18 cellular contexts compared by ENCODE assay signal in the genomic region with DNA sequence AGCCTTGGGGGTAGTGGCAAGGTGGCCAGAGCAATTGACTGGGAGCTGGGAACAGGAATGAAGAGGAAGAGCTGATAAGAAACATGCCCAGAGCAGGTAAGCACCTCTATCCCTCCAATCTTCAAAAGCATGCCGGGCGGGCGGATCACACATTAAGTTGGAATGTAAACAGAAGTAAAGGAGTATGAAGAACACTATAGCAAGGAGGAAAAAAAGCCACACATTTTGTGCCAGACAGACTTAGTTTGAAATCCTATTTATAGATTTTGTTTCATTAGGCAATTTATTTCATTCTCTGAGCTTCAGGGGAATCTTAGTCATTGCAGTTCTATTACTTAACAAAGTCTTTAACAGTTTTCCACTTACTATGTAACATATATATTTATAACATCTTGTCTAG.
DNase-seq lines count a peak whose midpoint lies in the region; ATAC-seq and TF ChIP-seq lines count a peak whose summit lies in the region.
"Had no signal": no experiment of that assay in that cellular context is flagged by ENCODE, and none has a peak within 500 bp of the region (broad histone marks: within the 10 kb centered on the region; RNA-seq: fewer than 3 reads in every experiment).

No MANE protein-coding gene starts in this region.

- no peaks in the 10 kb centered on the region for H3K27me3 ChIP-seq in right lobe of liver

- peak overlapping the region; percentile 13 for H3K27ac ChIP-seq in epithelial cell of prostate
- no peak overlapping the region for H3K27ac ChIP-seq in right lobe of liver

- 65% methylated on average over 3 of the region's 3 CpGs for WGBS in right lobe of liver (ENCODE audit: insufficient coverage, low coverage, low lambda C conversion rate, missing lambda C conversion rate)

- TF ChIP-seq POLR2A in right lobe of liver (IDR thresholded peaks at IDR 0.05) = no peak

- H3K36me3 ChIP-seq in mucosa of descending colon (ENCODE audit: low read depth) = no peaks in the 10 kb centered on the region
- no peaks in the 10 kb centered on the region for H3K36me3 ChIP-seq in right lobe of liver

- DNase-seq in AG10803 (ENCODE audit: low read depth) (peak; percentile 37), NCI-H226 (peak; percentile 76), epithelial cell of prostate (ENCODE audit: low read depth, low spot score) (no peak), mucosa of descending colon (peak; percentile 84 to 92 (median 86)), NCI-H1417 treated with DMSO at 0.1 percent for 48 hours (lab: John Stamatoyannopoulos, UW) (no peak), right lobe of liver (no peak), left cardiac atrium (no peak), glomerular visceral epithelial cell (ENCODE audit: extremely low spot score) (no peak)
- DNase-seq: 8988T; activated B cell treated with CpG ODN at 0.5 μM for 24 hours; activated CD8-positive, alpha-beta memory T cell treated with anti-CD3 and anti-CD28 coated beads for 24 hours; aorta; CD4-positive, alpha-beta memory T cell; dermis blood vessel endothelial cell; NCI-H187 treated with DMSO at 0.1 percent for 48 hours; NCI-H526; occipital lobe; stimulated activated naive CD4-positive, alpha-beta T cell had no signal

- H3K4me1 ChIP-seq in mucosa of descending colon (ENCODE audit: low read depth) (peaks cover 14% of the 10 kb centered on the region), right lobe of liver (no peaks in the 10 kb centered on the region)

- intact Hi-C loops in mucosa of descending colon (cut with DNase I, micrococcal nuclease) (no loop called here), right lobe of liver (cut with DNase I) (no loop called here), left cardiac atrium (cut with DNase I) (no loop called here)

- H3K9me3 ChIP-seq in mucosa of descending colon (no peaks in the 10 kb centered on the region), right lobe of liver (no peaks in the 10 kb centered on the region)

- H3K4me3 ChIP-seq in AG10803 (ENCODE audit: low read length) (no peak overlapping the region), mucosa of descending colon (no peak overlapping the region), right lobe of liver (no peak overlapping the region)

- TF ChIP-seq CTCF in AG10803 (conservative IDR thresholded peaks at IDR 0.05; ENCODE audit: low read length) (no peak), mucosa of descending colon (IDR thresholded peaks at IDR 0.05) (no peak), right lobe of liver (IDR thresholded peaks at IDR 0.05) (no peak)

- ATAC-seq in mucosa of descending colon (peak; percentile 94), right lobe of liver (no peak), left cardiac atrium (no peak)

Comparison
In these comparisons a context has a peak if more than half of its experiments do, and no peak if none do; other contexts are left out.
1. DNase-seq: peak in AG10803 (single experiment), NCI-H226 (single experiment) and mucosa of descending colon (3 of 3); none in epithelial cell of prostate (single experiment), NCI-H1417 treated with DMSO at 0.1 percent for 48 hours (single experiment), right lobe of liver (0 of 3), left cardiac atrium (single experiment) and glomerular visceral epithelial cell (single experiment).